ENCODE assay signal across 1 cellular context in the genomic region with DNA sequence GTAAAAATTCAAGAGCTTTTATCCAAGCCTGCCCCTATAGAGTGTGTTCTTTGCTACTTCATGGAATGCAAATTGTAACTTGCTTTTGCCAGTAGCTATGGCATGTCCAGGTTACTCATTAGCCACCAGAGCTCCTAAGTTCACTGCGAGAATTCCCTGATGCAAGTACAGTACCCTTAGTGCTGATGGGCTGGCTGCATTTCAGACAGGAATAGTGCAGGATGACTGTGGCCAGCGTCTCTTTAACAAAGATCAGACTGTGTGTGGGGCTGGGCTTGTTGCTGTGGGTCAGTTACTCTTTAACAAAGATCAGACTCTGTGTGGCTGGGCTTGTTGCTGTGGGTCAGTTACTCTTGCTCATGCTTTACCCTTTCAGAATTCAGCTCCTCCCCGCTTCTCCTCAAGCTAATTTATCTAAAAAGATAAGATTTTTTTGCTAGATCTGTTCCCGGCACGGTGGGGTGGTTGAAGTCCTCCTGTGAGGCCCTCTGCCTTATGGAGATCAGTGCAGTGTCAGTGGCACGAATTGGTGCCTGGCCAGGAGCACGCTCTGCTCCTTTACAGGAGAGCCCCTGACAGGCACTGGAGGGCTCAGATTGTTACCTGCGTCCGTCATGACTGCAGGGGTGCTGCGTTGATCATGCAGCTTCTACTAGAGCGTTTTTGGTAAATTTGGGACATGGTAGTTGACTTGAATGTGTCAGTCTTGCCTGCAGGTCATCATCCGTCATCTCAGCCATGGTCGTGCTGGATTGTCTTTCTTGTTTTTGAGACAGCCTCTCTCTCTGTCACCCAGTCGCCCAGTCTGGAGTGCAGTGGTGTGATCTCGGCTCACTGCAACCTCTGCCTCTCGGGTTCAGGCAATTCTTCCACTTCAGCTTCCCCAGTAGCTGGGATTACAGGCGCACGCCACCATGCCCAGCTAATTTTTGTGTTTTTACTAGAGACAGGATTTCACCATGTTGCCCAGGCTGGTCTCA.
TF ChIP-seq lines count a peak whose summit lies in the region.

No MANE protein-coding gene starts in this region.

TF ChIP-seq in HepG2, 621 proteins besides CTCF, POLR2A, EP300 and RAD21 (continued from another document and continues in another):
- TF ChIP-seq SALL2 (CRISPR knock-in tag; IDR thresholded peaks at IDR 0.05) (no peak), FOXP1 (IDR thresholded peaks at IDR 0.05) (peak; percentile 51; the same call in 1 of the 2 replicates), FOXP1 (CRISPR knock-in tag; IDR thresholded peaks at IDR 0.05) (no peak), GATAD1 (CRISPR knock-in tag; IDR thresholded peaks at IDR 0.05) (no peak), U2AF2 (IDR thresholded peaks at IDR 0.05; ENCODE audit: low read depth, low read length) (no peak), ZNF557 (CRISPR knock-in tag; IDR thresholded peaks at IDR 0.05) (no peak), TGIF2 (CRISPR knock-in tag; IDR thresholded peaks at IDR 0.05) (no peak), SMAD9 (CRISPR knock-in tag; IDR thresholded peaks at IDR 0.05) (peak; percentile 59; the same call in 1 of the 2 replicates), ZFAT (CRISPR knock-in tag; conservative IDR thresholded peaks at IDR 0.05) (no peak), ZBTB20 (CRISPR knock-in tag; IDR thresholded peaks at IDR 0.05; ENCODE audit: borderline replicate concordance, low read depth) (peak; percentile 80), HNRNPLL (IDR thresholded peaks at IDR 0.05; ENCODE audit: low read depth, low read length, poor library complexity, severe bottlenecking) (no peak), ZNF790 (CRISPR knock-in tag; IDR thresholded peaks at IDR 0.05; ENCODE audit: borderline replicate concordance) (no peak), PPARG (CRISPR knock-in tag; conservative IDR thresholded peaks at IDR 0.05) (0 out of 2 replicates have a peak, but pooled peaks have one; percentile 39), JUNB (CRISPR knock-in tag; IDR thresholded peaks at IDR 0.05; ENCODE audit: borderline replicate concordance) (no peak), SIN3A (IDR thresholded peaks at IDR 0.05; ENCODE audit: borderline replicate concordance, low read depth, low read length) (peak; percentile 66; the same call in 1 of the 2 replicates), NR3C1 (CRISPR knock-in tag; IDR thresholded peaks at IDR 0.05) (no peak), ZNF619 (CRISPR knock-in tag; IDR thresholded peaks at IDR 0.05) (no peak), FOXO1 (CRISPR knock-in tag; IDR thresholded peaks at IDR 0.05) (peak; percentile 26; the same call in 1 of the 2 replicates), TARDBP (CRISPR knock-in tag; IDR thresholded peaks at IDR 0.05) (no peak), IKZF1 (IDR thresholded peaks at IDR 0.05) (no peak), SMAD1 (CRISPR knock-in tag; IDR thresholded peaks at IDR 0.05; ENCODE audit: borderline replicate concordance, low read depth) (no peak), ZNF672 (CRISPR knock-in tag; IDR thresholded peaks at IDR 0.05) (no peak), CSRNP1 (CRISPR knock-in tag; IDR thresholded peaks at IDR 0.05) (no peak), ZBTB3 (CRISPR knock-in tag; IDR thresholded peaks at IDR 0.05; ENCODE audit: borderline replicate concordance, low read depth) (no peak), ZNF432 (CRISPR knock-in tag; IDR thresholded peaks at IDR 0.05; ENCODE audit: borderline replicate concordance) (no peak), ZNF136 (CRISPR knock-in tag; IDR thresholded peaks at IDR 0.05; ENCODE audit: low read depth) (no peak; the same call in 1 of the 2 replicates), NCOA5 (CRISPR knock-in tag; IDR thresholded peaks at IDR 0.05) (no peak), TBP (CRISPR knock-in tag; IDR thresholded peaks at IDR 0.05) (no peak)
- TF ChIP-seq, protein P1, sequence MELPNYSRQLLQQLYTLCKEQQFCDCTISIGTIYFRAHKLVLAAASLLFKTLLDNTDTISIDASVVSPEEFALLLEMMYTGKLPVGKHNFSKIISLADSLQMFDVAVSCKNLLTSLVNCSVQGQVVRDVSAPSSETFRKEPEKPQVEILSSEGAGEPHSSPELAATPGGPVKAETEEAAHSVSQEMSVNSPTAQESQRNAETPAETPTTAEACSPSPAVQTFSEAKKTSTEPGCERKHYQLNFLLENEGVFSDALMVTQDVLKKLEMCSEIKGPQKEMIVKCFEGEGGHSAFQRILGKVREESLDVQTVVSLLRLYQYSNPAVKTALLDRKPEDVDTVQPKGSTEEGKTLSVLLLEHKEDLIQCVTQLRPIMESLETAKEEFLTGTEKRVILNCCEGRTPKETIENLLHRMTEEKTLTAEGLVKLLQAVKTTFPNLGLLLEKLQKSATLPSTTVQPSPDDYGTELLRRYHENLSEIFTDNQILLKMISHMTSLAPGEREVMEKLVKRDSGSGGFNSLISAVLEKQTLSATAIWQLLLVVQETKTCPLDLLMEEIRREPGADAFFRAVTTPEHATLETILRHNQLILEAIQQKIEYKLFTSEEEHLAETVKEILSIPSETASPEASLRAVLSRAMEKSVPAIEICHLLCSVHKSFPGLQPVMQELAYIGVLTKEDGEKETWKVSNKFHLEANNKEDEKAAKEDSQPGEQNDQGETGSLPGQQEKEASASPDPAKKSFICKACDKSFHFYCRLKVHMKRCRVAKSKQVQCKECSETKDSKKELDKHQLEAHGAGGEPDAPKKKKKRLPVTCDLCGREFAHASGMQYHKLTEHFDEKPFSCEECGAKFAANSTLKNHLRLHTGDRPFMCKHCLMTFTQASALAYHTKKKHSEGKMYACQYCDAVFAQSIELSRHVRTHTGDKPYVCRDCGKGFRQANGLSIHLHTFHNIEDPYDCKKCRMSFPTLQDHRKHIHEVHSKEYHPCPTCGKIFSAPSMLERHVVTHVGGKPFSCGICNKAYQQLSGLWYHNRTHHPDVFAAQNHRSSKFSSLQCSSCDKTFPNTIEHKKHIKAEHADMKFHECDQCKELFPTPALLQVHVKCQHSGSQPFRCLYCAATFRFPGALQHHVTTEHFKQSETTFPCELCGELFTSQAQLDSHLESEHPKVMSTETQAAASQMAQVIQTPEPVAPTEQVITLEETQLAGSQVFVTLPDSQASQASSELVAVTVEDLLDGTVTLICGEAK (IDR thresholded peaks at IDR 0.05), result no peak
- TF ChIP-seq, protein P1 (CRISPR knock-in tag; IDR thresholded peaks at IDR 0.05), result no peak; the same call in 1 of the 2 replicates
- TF ChIP-seq, protein P2, sequence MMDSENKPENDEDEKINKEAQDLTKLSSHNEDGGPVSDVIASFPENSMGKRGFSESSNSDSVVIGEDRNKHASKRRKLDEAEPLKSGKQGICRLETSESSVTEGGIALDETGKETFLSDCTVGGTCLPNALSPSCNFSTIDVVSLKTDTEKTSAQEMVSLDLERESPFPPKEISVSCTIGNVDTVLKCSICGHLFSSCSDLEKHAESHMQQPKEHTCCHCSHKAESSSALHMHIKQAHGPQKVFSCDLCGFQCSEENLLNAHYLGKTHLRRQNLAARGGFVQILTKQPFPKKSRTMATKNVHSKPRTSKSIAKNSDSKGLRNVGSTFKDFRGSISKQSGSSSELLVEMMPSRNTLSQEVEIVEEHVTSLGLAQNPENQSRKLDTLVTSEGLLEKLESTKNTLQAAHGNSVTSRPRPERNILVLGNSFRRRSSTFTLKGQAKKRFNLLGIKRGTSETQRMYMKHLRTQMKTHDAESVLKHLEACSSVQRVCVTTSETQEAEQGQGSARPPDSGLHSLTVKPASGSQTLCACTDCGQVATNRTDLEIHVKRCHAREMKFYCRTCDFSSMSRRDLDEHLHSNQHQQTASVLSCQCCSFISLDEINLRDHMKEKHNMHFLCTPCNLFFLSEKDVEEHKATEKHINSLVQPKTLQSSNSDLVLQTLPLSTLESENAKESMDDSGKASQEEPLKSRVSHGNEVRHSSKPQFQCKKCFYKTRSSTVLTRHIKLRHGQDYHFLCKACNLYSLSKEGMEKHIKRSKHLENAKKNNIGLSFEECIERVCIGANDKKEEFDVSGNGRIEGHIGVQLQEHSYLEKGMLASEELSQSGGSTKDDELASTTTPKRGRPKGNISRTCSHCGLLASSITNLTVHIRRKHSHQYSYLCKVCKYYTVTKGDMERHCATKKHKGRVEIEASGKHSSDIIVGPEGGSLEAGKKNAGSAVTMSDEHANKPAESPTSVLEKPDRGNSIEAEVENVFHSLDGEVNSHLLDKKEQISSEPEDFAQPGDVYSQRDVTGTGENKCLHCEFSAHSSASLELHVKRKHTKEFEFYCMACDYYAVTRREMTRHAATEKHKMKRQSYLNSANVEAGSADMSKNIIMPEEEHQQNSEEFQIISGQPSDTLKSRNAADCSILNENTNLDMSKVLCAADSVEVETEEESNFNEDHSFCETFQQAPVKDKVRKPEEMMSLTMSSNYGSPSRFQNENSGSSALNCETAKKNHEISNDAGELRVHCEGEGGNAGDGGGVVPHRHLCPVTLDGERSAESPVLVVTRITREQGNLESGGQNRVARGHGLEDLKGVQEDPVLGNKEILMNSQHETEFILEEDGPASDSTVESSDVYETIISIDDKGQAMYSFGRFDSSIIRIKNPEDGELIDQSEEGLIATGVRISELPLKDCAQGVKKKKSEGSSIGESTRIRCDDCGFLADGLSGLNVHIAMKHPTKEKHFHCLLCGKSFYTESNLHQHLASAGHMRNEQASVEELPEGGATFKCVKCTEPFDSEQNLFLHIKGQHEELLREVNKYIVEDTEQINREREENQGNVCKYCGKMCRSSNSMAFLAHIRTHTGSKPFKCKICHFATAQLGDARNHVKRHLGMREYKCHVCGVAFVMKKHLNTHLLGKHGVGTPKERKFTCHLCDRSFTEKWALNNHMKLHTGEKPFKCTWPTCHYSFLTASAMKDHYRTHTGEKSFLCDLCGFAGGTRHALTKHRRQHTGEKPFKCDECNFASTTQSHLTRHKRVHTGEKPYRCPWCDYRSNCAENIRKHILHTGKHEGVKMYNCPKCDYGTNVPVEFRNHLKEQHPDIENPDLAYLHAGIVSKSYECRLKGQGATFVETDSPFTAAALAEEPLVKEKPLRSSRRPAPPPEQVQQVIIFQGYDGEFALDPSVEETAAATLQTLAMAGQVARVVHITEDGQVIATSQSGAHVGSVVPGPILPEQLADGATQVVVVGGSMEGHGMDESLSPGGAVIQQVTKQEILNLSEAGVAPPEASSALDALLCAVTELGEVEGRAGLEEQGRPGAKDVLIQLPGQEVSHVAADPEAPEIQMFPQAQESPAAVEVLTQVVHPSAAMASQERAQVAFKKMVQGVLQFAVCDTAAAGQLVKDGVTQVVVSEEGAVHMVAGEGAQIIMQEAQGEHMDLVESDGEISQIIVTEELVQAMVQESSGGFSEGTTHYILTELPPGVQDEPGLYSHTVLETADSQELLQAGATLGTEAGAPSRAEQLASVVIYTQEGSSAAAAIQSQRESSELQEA (CRISPR knock-in tag; IDR thresholded peaks at IDR 0.05; ENCODE audit: not compliant biosample characterization), result no peak
- TF ChIP-seq, protein P3, sequence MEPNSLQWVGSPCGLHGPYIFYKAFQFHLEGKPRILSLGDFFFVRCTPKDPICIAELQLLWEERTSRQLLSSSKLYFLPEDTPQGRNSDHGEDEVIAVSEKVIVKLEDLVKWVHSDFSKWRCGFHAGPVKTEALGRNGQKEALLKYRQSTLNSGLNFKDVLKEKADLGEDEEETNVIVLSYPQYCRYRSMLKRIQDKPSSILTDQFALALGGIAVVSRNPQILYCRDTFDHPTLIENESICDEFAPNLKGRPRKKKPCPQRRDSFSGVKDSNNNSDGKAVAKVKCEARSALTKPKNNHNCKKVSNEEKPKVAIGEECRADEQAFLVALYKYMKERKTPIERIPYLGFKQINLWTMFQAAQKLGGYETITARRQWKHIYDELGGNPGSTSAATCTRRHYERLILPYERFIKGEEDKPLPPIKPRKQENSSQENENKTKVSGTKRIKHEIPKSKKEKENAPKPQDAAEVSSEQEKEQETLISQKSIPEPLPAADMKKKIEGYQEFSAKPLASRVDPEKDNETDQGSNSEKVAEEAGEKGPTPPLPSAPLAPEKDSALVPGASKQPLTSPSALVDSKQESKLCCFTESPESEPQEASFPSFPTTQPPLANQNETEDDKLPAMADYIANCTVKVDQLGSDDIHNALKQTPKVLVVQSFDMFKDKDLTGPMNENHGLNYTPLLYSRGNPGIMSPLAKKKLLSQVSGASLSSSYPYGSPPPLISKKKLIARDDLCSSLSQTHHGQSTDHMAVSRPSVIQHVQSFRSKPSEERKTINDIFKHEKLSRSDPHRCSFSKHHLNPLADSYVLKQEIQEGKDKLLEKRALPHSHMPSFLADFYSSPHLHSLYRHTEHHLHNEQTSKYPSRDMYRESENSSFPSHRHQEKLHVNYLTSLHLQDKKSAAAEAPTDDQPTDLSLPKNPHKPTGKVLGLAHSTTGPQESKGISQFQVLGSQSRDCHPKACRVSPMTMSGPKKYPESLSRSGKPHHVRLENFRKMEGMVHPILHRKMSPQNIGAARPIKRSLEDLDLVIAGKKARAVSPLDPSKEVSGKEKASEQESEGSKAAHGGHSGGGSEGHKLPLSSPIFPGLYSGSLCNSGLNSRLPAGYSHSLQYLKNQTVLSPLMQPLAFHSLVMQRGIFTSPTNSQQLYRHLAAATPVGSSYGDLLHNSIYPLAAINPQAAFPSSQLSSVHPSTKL (CRISPR knock-in tag; IDR thresholded peaks at IDR 0.05), result peak; percentile 71
